Comparison of ENCODE assay signal across 1 cellular context in genomic region chr16:46648656-46649055, GRCh38.
TF ChIP-seq lines count a peak whose summit lies in the region.

No MANE protein-coding gene starts in this region.

TF ChIP-seq in HepG2, 621 proteins besides CTCF, POLR2A, EP300 and RAD21:
- TF ChIP-seq ZNF777 (CRISPR knock-in tag; IDR thresholded peaks at IDR 0.05) (no peak), SKIL (CRISPR knock-in tag; IDR thresholded peaks at IDR 0.05; ENCODE audit: borderline replicate concordance) (no peak), ATRX (CRISPR knock-in tag; IDR thresholded peaks at IDR 0.05; ENCODE audit: borderline replicate concordance) (no peak), ETS1 (CRISPR knock-in tag; IDR thresholded peaks at IDR 0.05) (no peak), ZNF747 (CRISPR knock-in tag; IDR thresholded peaks at IDR 0.05; ENCODE audit: borderline replicate concordance) (no peak), ZNF570 (CRISPR knock-in tag; IDR thresholded peaks at IDR 0.05; ENCODE audit: borderline replicate concordance) (no peak), POLR2AphosphoS2 (IDR thresholded peaks at IDR 0.05; ENCODE audit: low read depth, low read length) (no peak), ZNF562 (CRISPR knock-in tag; IDR thresholded peaks at IDR 0.05; ENCODE audit: borderline replicate concordance) (no peak), ZNF776 (CRISPR knock-in tag; IDR thresholded peaks at IDR 0.05) (no peak), MYPOP (CRISPR knock-in tag; IDR thresholded peaks at IDR 0.05) (no peak), NONO (IDR thresholded peaks at IDR 0.05) (no peak), NONO (CRISPR knock-in tag; conservative IDR thresholded peaks at IDR 0.05) (no peak), MLXIP (CRISPR knock-in tag; IDR thresholded peaks at IDR 0.05; ENCODE audit: borderline replicate concordance) (no peak)
